ENCODE assay signal across 9 cellular contexts in the genomic region with DNA sequence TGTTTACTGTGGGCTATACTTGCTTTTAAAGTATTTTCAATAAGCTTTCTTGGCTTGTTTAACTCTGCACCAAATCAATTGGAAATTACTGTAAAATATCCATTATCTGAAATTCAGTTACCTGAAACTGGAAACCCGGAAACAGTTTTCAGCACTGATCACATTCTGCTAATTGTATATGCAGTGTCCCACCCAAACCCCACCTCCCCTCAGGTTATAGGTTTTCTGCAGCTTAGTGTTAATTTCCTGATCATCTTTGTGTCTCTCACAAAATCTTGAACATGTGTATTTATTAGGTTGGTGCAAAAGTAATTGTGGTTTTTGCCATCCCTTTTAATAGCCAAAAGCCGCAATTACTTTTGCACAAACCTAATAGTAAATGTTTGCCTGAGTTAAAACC. TPM values are rescaled to one million over a fixed set of nuclear protein-coding genes. Genes with fewer than 3 reads are reported as not detected.
DNase-seq lines count a peak whose midpoint lies in the region; ATAC-seq and TF ChIP-seq lines count a peak whose summit lies in the region.
"Had no signal": no experiment of that assay in that cellular context is flagged by ENCODE, and none has a peak within 500 bp of the region (broad histone marks: within the 10 kb centered on the region; RNA-seq: fewer than 3 reads in every experiment).

No MANE protein-coding gene starts in this region.

- H3K27ac ChIP-seq in brain microvascular endothelial cell, result peak overlapping the region; percentile 72
- H3K27ac ChIP-seq in aorta (ENCODE audit: low read depth in 1 of 2, low read length in 2 of 2), result no peak overlapping the region

- in situ Hi-C loops in brain microvascular endothelial cell (cut with HindIII; ENCODE audit: low pct_ligation_motif_present, low sequenced_read_pairs), result no loop called here

- no peak for DNase-seq in stimulated activated naive CD8-positive, alpha-beta T cell treated with anti-CD3 and anti-CD28 coated beads, Interleukin-15, Interleukin-2, amounts not matched to agents 100 U/mL and 50 U/mL, for 24 hours
- no peak for DNase-seq in brain microvascular endothelial cell
- no peak for DNase-seq in mucosa of descending colon
- DNase-seq in aorta, result no peak
- DNase-seq in NCI-H2227 treated with DMSO at 0.1 percent for 48 hours (lab: John Stamatoyannopoulos, UW), result no peak
- DNase-seq in CD1c-positive myeloid dendritic cell (ENCODE audit: extremely low spot score), result no peak
- DNase-seq in HuH-7.5 (ENCODE audit: low spot score), result no peak
- DNase-seq: NCI-H524 treated with DMSO at 0.1 percent for 48 hours had no signal

- H3K9me3 Mint-ChIP-seq in stimulated activated naive CD8-positive, alpha-beta T cell treated with anti-CD3 and anti-CD28 coated beads, Interleukin-15, Interleukin-2, amounts not matched to agents 100 ng/mL and 50 ng/mL, for 24 hours, result no peaks in the 10 kb centered on the region

- TF ChIP-seq CTCF in brain microvascular endothelial cell (IDR thresholded peaks at IDR 0.05; ENCODE audit: low read depth, low read length, missing control alignments) (no peak), mucosa of descending colon (IDR thresholded peaks at IDR 0.05) (no peak)

- intact Hi-C loops in mucosa of descending colon (cut with DNase I, micrococcal nuclease), result no loop called here
- intact Hi-C loops in aorta (cut with DNase I), result no loop called here

- peaks cover 49% of the 10 kb centered on the region for H3K4me1 Mint-ChIP-seq in stimulated activated naive CD8-positive, alpha-beta T cell treated with anti-CD3 and anti-CD28 coated beads, Interleukin-15, Interleukin-2, amounts not matched to agents 100 ng/mL and 50 ng/mL, for 24 hours (ENCODE audit: low read depth)

- H3K36me3 Mint-ChIP-seq in stimulated activated naive CD8-positive, alpha-beta T cell treated with anti-CD3 and anti-CD28 coated beads, Interleukin-15, Interleukin-2, amounts not matched to agents 100 ng/mL and 50 ng/mL, for 24 hours (ENCODE audit: low read depth), result peaks cover 12% of the 10 kb centered on the region

- H3K27me3 Mint-ChIP-seq in stimulated activated naive CD8-positive, alpha-beta T cell treated with anti-CD3 and anti-CD28 coated beads, Interleukin-15, Interleukin-2, amounts not matched to agents 100 ng/mL and 50 ng/mL, for 24 hours, result peaks cover 6% of the 10 kb centered on the region

- H3K36me3 ChIP-seq in brain microvascular endothelial cell (replicated peaks) (no peaks in the 10 kb centered on the region), mucosa of descending colon (ENCODE audit: low read depth) (no peaks in the 10 kb centered on the region), aorta (ENCODE audit: control insufficient read depth in 1 of 2, insufficient read depth in 2 of 2, low read length in 1 of 2) (no peaks in the 10 kb centered on the region)

- H3K4me3 ChIP-seq in brain microvascular endothelial cell (ENCODE audit: low read depth, low read length) (peak overlapping the region; percentile 93), mucosa of descending colon (peak overlapping the region; percentile 64), aorta (ENCODE audit: low read length in 2 of 2) (peak overlapping the region; percentile 79 to 82)

- peak overlapping the region; percentile 91 for H3K4me3 Mint-ChIP-seq in stimulated activated naive CD8-positive, alpha-beta T cell treated with anti-CD3 and anti-CD28 coated beads, Interleukin-15, Interleukin-2, amounts not matched to agents 100 ng/mL and 50 ng/mL, for 24 hours

- H3K27me3 ChIP-seq in brain microvascular endothelial cell (replicated peaks), result no peaks in the 10 kb centered on the region
- H3K27me3 ChIP-seq in aorta (ENCODE audit: control insufficient read depth in 1 of 2, insufficient read depth in 2 of 2, low read length in 1 of 2), result no peaks in the 10 kb centered on the region

- no peak overlapping the region for H3K27ac Mint-ChIP-seq in stimulated activated naive CD8-positive, alpha-beta T cell treated with anti-CD3 and anti-CD28 coated beads, Interleukin-15, Interleukin-2, amounts not matched to agents 100 ng/mL and 50 ng/mL, for 24 hours

- H3K4me1 ChIP-seq in mucosa of descending colon (ENCODE audit: low read depth), result peaks cover 15% of the 10 kb centered on the region
- peaks cover 3 to 6% of the 10 kb centered on the region in 2 donors for H3K4me1 ChIP-seq in aorta (ENCODE audit: control insufficient read depth in 1 of 2, insufficient read depth in 2 of 2, low read length in 2 of 2)

- WGBS in aorta, 2 donors, result 47 to 58% methylated on average over 2 of the region's 2 CpGs

- ATAC-seq in stimulated activated naive CD8-positive, alpha-beta T cell treated with anti-CD3 and anti-CD28 coated beads, Interleukin-15, Interleukin-2, amounts not matched to agents 100 U/mL and 50 U/mL, for 24 hours, result no peak
- ATAC-seq in mucosa of descending colon, result no peak
- no peak for ATAC-seq in aorta (ENCODE audit: low FRiP score)

- no peaks in the 10 kb centered on the region for H3K9me3 ChIP-seq in mucosa of descending colon
- H3K9me3 ChIP-seq in aorta (ENCODE audit: control insufficient read depth, low read length), result no peaks in the 10 kb centered on the region

RNA-seq across cellular contexts. Expression of a gene that starts 1.3 kb away (rescaled TPM):
- total RNA-seq in mucosa of descending colon, result 10 to 100 TPM; 50.2 to 80.5 (median 58.6) TPM
- total RNA-seq in aorta, result 10 to 100 TPM; 86.8 to 93.8 TPM
- 10 to 100 TPM; 43.3 to 49.0 TPM for polyA plus RNA-seq in aorta
